Comparison of ENCODE assay signal across 21 cellular contexts in genomic region chr14:96231731-96232130, GRCh38. TPM values are rescaled to one million over a fixed set of nuclear protein-coding genes. Genes with fewer than 3 reads are reported as not detected.
"Had no signal": no experiment of that assay in that cellular context is flagged by ENCODE, and none has a peak within 500 bp of the region (broad histone marks: within the 10 kb centered on the region; RNA-seq: fewer than 3 reads in every experiment).

No MANE protein-coding gene starts in this region.

- ATAC-seq: activated CD4-positive, CD25-positive, alpha-beta regulatory T cell treated with anti-CD3 and anti-CD28 coated beads, Interleukin-2, amount 50 U/mL, for 24 hours; activated CD8-positive, alpha-beta memory T cell treated with anti-CD3 and anti-CD28 coated beads, Interleukin-2, amount 10 ng/mL, durations not matched to agents 7 days and 5 days; activated CD8-positive, alpha-beta T cell treated with anti-CD3 and anti-CD28 coated beads for 36 hours; activated naive CD4-positive, alpha-beta T cell treated with anti-CD3 and anti-CD28 coated beads, Interleukin-2, amount 50 U/mL, for 72 hours; heart right ventricle; left cardiac atrium; T-helper 17 cell had no signal

- DNase-seq: activated CD4-positive, alpha-beta T cell treated with anti-CD3 and anti-CD28 coated beads, Interleukin-2, amount 10 ng/mL, durations not matched to agents 24 days and 14 days; activated CD8-positive, alpha-beta memory T cell treated with anti-CD3 and anti-CD28 coated beads, Interleukin-2, amount 10 ng/mL, durations not matched to agents 7 days and 5 days; activated CD8-positive, alpha-beta T cell treated with anti-CD3 and anti-CD28 coated beads for 36 hours; activated T-cell treated with anti-CD3 and anti-CD28 coated beads for 4 hours; aorta; effector CD4-positive, alpha-beta T cell; heart right ventricle; islet precursor cell; left cardiac atrium; occipital lobe; stimulated activated CD4-positive, alpha-beta T cell treated with anti-CD3 and anti-CD28 coated beads, Interleukin-4, amount 100 ng/mL, for 24 hours; stimulated activated naive CD4-positive, alpha-beta T cell treated with Interleukin-2 at 50 U/mL for 16 hours; T-helper 17 cell; upper lobe of left lung had no signal

- H3K9me3 ChIP-seq: thoracic aorta had no signal

- H3K27me3 ChIP-seq: upper lobe of left lung had no signal

- H3K4me3 ChIP-seq: heart right ventricle, thoracic aorta, upper lobe of left lung had no signal

- H3K27ac ChIP-seq: heart right ventricle, thoracic aorta, upper lobe of left lung, VCaP had no signal

- H3K36me3 ChIP-seq: heart right ventricle, thoracic aorta, upper lobe of left lung had no signal

RNA-seq across cellular contexts. Expression of gene BDKRB1, which starts 24.3 kb away (rescaled TPM):
- total RNA-seq: activated CD4-positive, alpha-beta T cell treated with anti-CD3 and anti-CD28 coated beads, Interleukin-2, amount 10 ng/mL, durations not matched to agents 24 days and 14 days; activated CD8-positive, alpha-beta memory T cell treated with anti-CD3 and anti-CD28 coated beads, Interleukin-2, amount 10 ng/mL, durations not matched to agents 7 days and 5 days; activated CD8-positive, alpha-beta T cell treated with anti-CD3 and anti-CD28 coated beads for 36 hours; activated naive CD4-positive, alpha-beta T cell treated with anti-CD3 and anti-CD28 coated beads, Interleukin-2, amount 50 U/mL, for 72 hours; cardiac septum; liver; occipital lobe; T-helper 17 cell had no signal
- polyA plus RNA-seq: liver, neural cell had no signal

RNA-seq across cellular contexts. Expression of gene BDKRB2, which starts 27.1 kb away (rescaled TPM):
- total RNA-seq: activated CD4-positive, alpha-beta T cell treated with anti-CD3 and anti-CD28 coated beads, Interleukin-2, amount 10 ng/mL, durations not matched to agents 24 days and 14 days; activated CD8-positive, alpha-beta memory T cell treated with anti-CD3 and anti-CD28 coated beads, Interleukin-2, amount 10 ng/mL, durations not matched to agents 7 days and 5 days; activated CD8-positive, alpha-beta T cell treated with anti-CD3 and anti-CD28 coated beads for 36 hours; T-helper 17 cell had no signal
- polyA plus RNA-seq: aorta, neural cell had no signal
